16 cellular contexts compared by ENCODE assay signal in the genomic region with DNA sequence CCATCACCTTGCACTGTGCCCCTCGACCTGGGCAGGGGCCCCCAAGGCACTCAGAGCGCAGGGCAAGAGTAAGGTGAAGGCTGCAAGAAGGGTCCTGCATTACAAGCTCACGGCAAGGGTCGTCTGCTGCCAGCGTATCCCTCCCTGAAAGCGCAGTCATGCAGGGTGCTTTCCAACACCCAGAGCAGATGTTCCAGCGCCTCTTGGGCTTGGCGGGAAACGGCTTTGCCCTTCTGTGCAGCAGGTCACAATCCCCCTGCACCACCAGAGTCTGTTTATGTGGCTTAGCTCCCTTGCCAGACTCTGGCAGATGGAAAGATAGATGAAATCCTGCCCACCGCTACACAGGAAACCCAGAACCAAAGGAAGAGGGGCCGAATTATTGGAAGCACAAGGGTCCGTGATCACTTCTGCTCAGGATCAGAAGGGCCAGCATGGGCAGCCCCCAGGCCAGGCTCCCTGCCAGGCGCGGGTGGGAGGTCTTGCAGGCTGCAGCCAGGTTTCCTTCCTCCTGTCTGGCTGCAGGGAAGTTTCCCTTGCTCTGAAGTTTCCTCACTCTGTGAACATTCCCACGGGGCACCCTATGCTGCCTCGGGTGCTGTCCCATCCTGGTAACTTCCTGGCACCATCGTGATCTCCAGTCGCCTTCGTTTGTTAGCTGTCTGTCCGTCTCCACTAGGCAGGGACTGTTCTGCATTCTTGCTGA.
"Had no signal": no experiment of that assay in that cellular context is flagged by ENCODE, and none has a peak within 500 bp of the region (broad histone marks: within the 10 kb centered on the region; RNA-seq: fewer than 3 reads in every experiment).

No MANE protein-coding gene starts in this region.

- H3K9me3 Mint-ChIP-seq: activated naive CD4-positive, alpha-beta T cell treated with anti-CD3 and anti-CD28 coated beads, Interleukin-2, amount 50 U/mL, for 72 hours had no signal

- H3K9me3 ChIP-seq: breast epithelium, heart left ventricle, ovary, stomach, thoracic aorta had no signal

- H3K4me3 ChIP-seq: breast epithelium, heart left ventricle, ovary, stomach, thoracic aorta had no signal

- H3K4me1 ChIP-seq: breast epithelium, stomach had no signal

- H3K27me3 ChIP-seq: breast epithelium, ovary had no signal

- H3K36me3 ChIP-seq: breast epithelium, heart left ventricle, ovary, stomach, thoracic aorta had no signal

- H3K36me3 Mint-ChIP-seq: activated naive CD4-positive, alpha-beta T cell treated with anti-CD3 and anti-CD28 coated beads, Interleukin-2, amount 50 U/mL, for 72 hours had no signal

- DNase-seq: activated CD4-positive, alpha-beta T cell treated with anti-CD3 and anti-CD28 coated beads, Interleukin-2, amount 50 U/mL, for 4 hours; activated CD4-positive, CD25-positive, alpha-beta regulatory T cell treated with anti-CD3 and anti-CD28 coated beads, Interleukin-2, amount 50 U/mL, for 72 hours; activated effector memory CD4-positive, alpha-beta T cell treated with anti-CD3 and anti-CD28 coated beads, Interleukin-2, amount 50 U/mL, for 16 hours; activated T-cell treated with anti-CD3 and anti-CD28 coated beads, Interleukin-2, amount 50 U/mL, for 1 hour; foreskin melanocyte; left ventricle myocardium superior; ovary; stimulated activated CD4-positive, alpha-beta T cell treated with anti-CD3 and anti-CD28 coated beads, Interleukin-4, amount 100 ng/mL, for 4 hours; stomach had no signal

- FAIRE-seq: endothelial cell of umbilical vein, islet of Langerhans, urothelium cell line had no signal

- H3K27ac ChIP-seq: breast epithelium, heart left ventricle, ovary, stomach, thoracic aorta had no signal

- ATAC-seq: activated naive CD4-positive, alpha-beta T cell treated with anti-CD3 and anti-CD28 coated beads, Interleukin-2, amount 50 U/mL, for 72 hours; left ventricle myocardium superior had no signal
